ENCODE assay signal across 8 cellular contexts in the genomic region with DNA sequence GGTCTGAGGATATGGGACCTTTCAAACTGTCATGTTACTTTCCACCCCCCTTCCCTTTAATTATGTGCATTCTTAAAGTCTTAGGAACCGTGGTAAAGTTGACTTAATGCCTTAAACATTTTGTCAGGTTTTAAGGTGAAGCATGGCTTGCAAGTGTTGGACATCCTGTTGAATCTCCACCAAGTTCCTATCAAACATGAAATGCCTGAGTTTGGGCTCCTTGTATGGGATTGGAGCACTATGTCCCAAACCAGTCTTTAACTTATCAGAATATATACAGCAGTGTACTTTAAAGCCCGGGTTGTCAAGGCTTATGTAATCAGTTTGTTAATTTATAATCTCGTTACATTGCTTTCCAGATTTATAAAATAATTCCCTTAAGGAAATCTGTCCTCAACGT. TPM values are rescaled to one million over a fixed set of nuclear protein-coding genes. Genes with fewer than 3 reads are reported as not detected.
DNase-seq lines count a peak whose midpoint lies in the region; ATAC-seq and TF ChIP-seq lines count a peak whose summit lies in the region.

No MANE protein-coding gene starts in this region.

- H3K4me2 ChIP-seq in mammary epithelial cell (ENCODE audit: insufficient read depth, low read depth, low read length), result peak overlapping the region; percentile 83

- peaks cover 38% of the 10 kb centered on the region for H3K4me1 ChIP-seq in mammary epithelial cell (ENCODE audit: insufficient read depth, low read length)
- peaks cover 21% of the 10 kb centered on the region for H3K4me1 ChIP-seq in mucosa of descending colon (ENCODE audit: low read depth)

- H2AFZ ChIP-seq in mammary epithelial cell (ENCODE audit: low read depth, low read length), result peak overlapping the region; percentile 40

- H3K4me3 ChIP-seq in AG04449 (ENCODE audit: low read depth, low read length) (peak overlapping the region; percentile 79), mammary epithelial cell (replicated peaks in 1 of 3; ENCODE audit: insufficient read depth in 1 of 3, low read depth in 2 of 3, low read length in 3 of 3) (peak overlapping the region; percentile 53 to 86 (median 80)), mucosa of descending colon (peak overlapping the region; percentile 36)

- peaks cover 56% of the 10 kb centered on the region for H3K79me2 ChIP-seq in mammary epithelial cell (ENCODE audit: insufficient read depth, low read length)

- intact Hi-C loops in mammary epithelial cell (cut with micrococcal nuclease) (loop anchor here (1.0 to 5.0 kb wide), 6 partner anchors 50 to 405 kb away; partner anchors contain the start of gene ABHD5), mucosa of descending colon (cut with DNase I, micrococcal nuclease) (loop anchor here in 1 of 2 donors (5.0 kb wide), 1 partner anchor 125 kb away; no protein-coding TSS in a partner anchor)

- H3K9ac ChIP-seq in mammary epithelial cell (ENCODE audit: insufficient read depth, low read length), result peak overlapping the region; percentile 95

- H3K9me3 ChIP-seq in mammary epithelial cell (replicated peaks; ENCODE audit: insufficient read depth, low read length) (no peaks in the 10 kb centered on the region), mucosa of descending colon (no peaks in the 10 kb centered on the region)

- peak overlapping the region; percentile 92 for H3K27ac ChIP-seq in mammary epithelial cell (ENCODE audit: insufficient read depth, low read depth, low read length)

- DNase-seq in AG04449 (ENCODE audit: low read depth, low spot score), result no peak
- DNase-seq in HS-27A (ENCODE audit: low read depth), result peak; percentile 7
- no peak for DNase-seq in mammary epithelial cell
- peak in 1 of 3 donors; percentile 20 for DNase-seq in mucosa of descending colon
- no peak for DNase-seq in AG08396 (ENCODE audit: low spot score)
- DNase-seq in SKM-1 (lab: John Stamatoyannopoulos, UW; ENCODE audit: unreplicated experiment), result no peak

- H3K36me3 ChIP-seq in mammary epithelial cell (ENCODE audit: insufficient read depth, low read length) (no peaks in the 10 kb centered on the region), mucosa of descending colon (ENCODE audit: low read depth) (no peaks in the 10 kb centered on the region)

- TSS peak; percentile 48 for BruUV-seq in mammary epithelial cell (replicated peaks; lab: Mats Ljungman, UMichigan)

- no peak for TF ChIP-seq CTCF in AG04449 (IDR thresholded peaks at IDR 0.05; ENCODE audit: insufficient read depth, low read length, missing control alignments)
- no peak for TF ChIP-seq CTCF in mammary epithelial cell (conservative IDR thresholded peaks at IDR 0.05 in 1 of 2, IDR thresholded peaks at IDR 0.05 in 1 of 2; ENCODE audit: extremely low read depth in 1 of 2, insufficient read depth in 1 of 2, low read depth in 1 of 2, low read length in 2 of 2)
- TF ChIP-seq CTCF in mucosa of descending colon (IDR thresholded peaks at IDR 0.05), result no peak

- CTCF ChIA-PET in AG04449 (lab: Yijun Ruan, JAX) (interaction anchor here (1.5 to 1.6 kb wide), 2 partner anchors 9 to 127 kb away, joined by 4 to 5 read pairs; no protein-coding TSS in a partner anchor), mammary epithelial cell (lab: Charles Lee; ENCODE audit: low non-redundant PET) (interaction anchor here (0.7 kb wide), 1 partner anchor 64 kb away, joined by 3 read pairs; no protein-coding TSS in a partner anchor)

- POLR2A ChIA-PET in AG04449 (lab: Yijun Ruan, JAX), result interaction anchor here (1.0 kb wide), 1 partner anchor 125 kb away, joined by 4 read pairs; no protein-coding TSS in a partner anchor

- no peaks in the 10 kb centered on the region for H3K27me3 ChIP-seq in mammary epithelial cell (ENCODE audit: insufficient read depth, low read length)

- no peaks in the 10 kb centered on the region for H4K20me1 ChIP-seq in mammary epithelial cell (ENCODE audit: insufficient read depth, low read length)

- 0% methylated on average over 4 of the region's 4 CpGs for WGBS in mammary epithelial cell (ENCODE audit: low coverage, missing lambda C conversion rate)

- dilution Hi-C loops in mammary epithelial cell (cut with HindIII; ENCODE audit: low sequenced_read_pairs), result no loop called here

- in situ Hi-C loops in mammary epithelial cell (cut with MboI; ENCODE audit: low sequenced_read_pairs in 2 of 2), result no loop called here

- peak; percentile 10 for ATAC-seq in mucosa of descending colon
- ATAC-seq in GM19455 (IDR thresholded peaks at IDR 0.05; ENCODE audit: unreplicated experiment), result no peak
- no peak for ATAC-seq in GM21576 (IDR thresholded peaks at IDR 0.05; ENCODE audit: unreplicated experiment)

RNA-seq across cellular contexts. Expression of gene SNRK, which starts 1.2 kb away (rescaled TPM):
- total RNA-seq in mammary epithelial cell, result 10 to 100 TPM; 17.5 to 18.6 TPM
- 7.8 TPM for polyA plus RNA-seq in mammary epithelial cell
- polyA minus RNA-seq in mammary epithelial cell, result 27.2 TPM
- total RNA-seq in mucosa of descending colon, result 10 to 100 TPM; 33.2 to 47.6 (median 35.2) TPM
